Comparison of ENCODE assay signal across 1 cellular context in genomic region chr22:30200905-30201304, GRCh38. TPM values are rescaled to one million over a fixed set of nuclear protein-coding genes. Genes with fewer than 3 reads are reported as not detected.
"Had no signal": no experiment of that assay in that cellular context is flagged by ENCODE, and none has a peak within 500 bp of the region (broad histone marks: within the 10 kb centered on the region; RNA-seq: fewer than 3 reads in every experiment).

No MANE protein-coding gene starts in this region.

RNA-seq across cellular contexts. Expression of gene LIF, which starts 45.7 kb away (rescaled TPM):
- total RNA-seq: naive thymus-derived CD8-positive, alpha-beta T cell had no signal
- polyA plus RNA-seq: naive thymus-derived CD8-positive, alpha-beta T cell had no signal
